ENCODE assay signal across 9 cellular contexts in genomic region chr11:132125855-132126841, GRCh38.
A peak's percentile ranks its signal among the peaks of the same experiment; 100 is the strongest.
DNase-seq lines count a peak whose midpoint lies in the region; ATAC-seq and TF ChIP-seq lines count a peak whose summit lies in the region.
"Had no signal": no experiment of that assay in that cellular context is flagged by ENCODE, and none has a peak within 500 bp of the region (broad histone marks: within the 10 kb centered on the region; RNA-seq: fewer than 3 reads in every experiment).

No MANE protein-coding gene starts in this region.

- ATAC-seq in upper lobe of left lung (ENCODE audit: low FRiP score in 2 of 2) (peak in 1 of 2 donors; percentile 40), GM21526 (IDR thresholded peaks at IDR 0.05; ENCODE audit: low FRiP score, unreplicated experiment) (no peak), HG02623 (IDR thresholded peaks at IDR 0.05; ENCODE audit: unreplicated experiment) (no peak)

- H3K4me3 ChIP-seq in HUES64 (ENCODE audit: low read length) (peak overlapping the region; percentile 45), upper lobe of left lung (peak overlapping the region in 3 of 4 donors; percentile 7 to 32 (median 20))

- H3K36me3 ChIP-seq in HUES64 (ENCODE audit: insufficient read depth, low read length) (no peaks in the 10 kb centered on the region), upper lobe of left lung (no peaks in the 10 kb centered on the region)

- no peaks in the 10 kb centered on the region for H3K9me3 ChIP-seq in HUES64 (ENCODE audit: insufficient read depth, low read depth, low read length)
- H3K9me3 ChIP-seq in upper lobe of left lung: no peaks in the 10 kb centered on the region

- no peak overlapping the region for H3K27ac ChIP-seq in HUES64 (ENCODE audit: low read depth, low read length)
- H3K27ac ChIP-seq in angular gyrus (ENCODE audit: low read depth, low read length): peak overlapping the region; percentile 65
- no peak overlapping the region for H3K27ac ChIP-seq in upper lobe of left lung

- TF ChIP-seq CTCF in upper lobe of left lung (IDR thresholded peaks at IDR 0.05): no peak

- TF ChIP-seq EP300 in upper lobe of left lung (IDR thresholded peaks at IDR 0.05): no peak

- H3K4me1 ChIP-seq in HUES64 (ENCODE audit: insufficient read depth, low read length) (peaks cover 30% of the 10 kb centered on the region), upper lobe of left lung (peaks cover 3 to 12% (median 5%) of the 10 kb centered on the region in 4 donors)

- no peak for TF ChIP-seq POLR2A in upper lobe of left lung (IDR thresholded peaks at IDR 0.05)

- H3K9ac ChIP-seq in HUES64 (ENCODE audit: low read depth, low read length): no peak overlapping the region

- peak; percentile 63 for DNase-seq in EL
- DNase-seq in iPS-NIHi7 (ENCODE audit: extremely low spot score): peak; percentile 50
- DNase-seq in upper lobe of left lung: peak in 1 of 2 donors; percentile 47
- DNase-seq in DMS79 (lab: John Stamatoyannopoulos, UW): no peak
- DNase-seq: activated naive CD8-positive, alpha-beta T cell treated with anti-CD3 and anti-CD28 coated beads, Interleukin-2, amount 10 ng/mL, durations not matched to agents 7 days and 5 days had no signal

- H3K27me3 ChIP-seq in HUES64 (ENCODE audit: insufficient read depth, low read length): no peaks in the 10 kb centered on the region
- H3K27me3 ChIP-seq in upper lobe of left lung: no peaks in the 10 kb centered on the region

- WGBS in HUES64: 40% methylated on average over 21 of the region's 21 CpGs
- WGBS in upper lobe of left lung, 2 donors: 22 to 29% methylated on average over 21 of the region's 21 CpGs
